ENCODE assay signal across 8 cellular contexts in the genomic region with DNA sequence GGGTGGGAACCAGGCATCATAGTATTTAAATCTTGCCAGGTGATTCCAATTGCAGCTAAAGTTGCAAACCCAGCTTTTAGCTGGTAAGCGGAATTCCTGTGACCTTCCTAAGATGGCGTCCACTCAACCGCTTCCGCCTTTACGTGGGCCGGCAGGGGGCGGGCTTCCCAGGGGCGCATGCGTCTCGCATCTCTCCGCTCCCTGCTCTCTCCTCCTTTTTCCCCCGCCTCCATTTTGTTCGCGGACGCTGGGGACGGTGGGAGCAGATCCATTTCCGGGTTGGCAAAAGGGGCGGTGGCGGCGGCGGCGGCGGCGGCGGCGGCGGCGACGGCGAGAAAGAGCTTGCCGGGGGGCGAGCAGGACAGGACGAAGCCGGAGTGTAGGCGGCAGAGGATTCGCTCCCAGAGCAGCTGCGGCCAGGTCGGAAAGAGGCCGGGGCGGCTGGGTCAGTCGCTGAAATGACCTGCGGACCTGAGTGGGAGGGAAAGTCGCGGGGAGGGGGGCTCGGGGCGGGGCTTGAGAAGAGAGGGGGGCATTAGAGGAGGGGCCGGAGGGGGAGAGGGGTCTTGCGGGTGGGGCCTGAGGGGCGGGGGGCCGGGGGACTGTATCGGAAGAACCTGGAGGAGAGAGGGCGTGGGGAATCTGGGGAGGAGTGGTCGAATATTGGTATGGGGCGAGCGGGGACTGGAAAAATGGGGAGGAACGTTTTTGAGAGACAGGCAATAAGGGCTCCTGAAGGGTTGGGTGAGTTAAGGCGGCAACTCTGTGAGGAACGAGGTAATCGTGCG. TPM values are rescaled to one million over a fixed set of nuclear protein-coding genes. Genes with fewer than 3 reads are reported as not detected.
DNase-seq lines count a peak whose midpoint lies in the region; ATAC-seq lines count a peak whose summit lies in the region.

A gene with protein sequence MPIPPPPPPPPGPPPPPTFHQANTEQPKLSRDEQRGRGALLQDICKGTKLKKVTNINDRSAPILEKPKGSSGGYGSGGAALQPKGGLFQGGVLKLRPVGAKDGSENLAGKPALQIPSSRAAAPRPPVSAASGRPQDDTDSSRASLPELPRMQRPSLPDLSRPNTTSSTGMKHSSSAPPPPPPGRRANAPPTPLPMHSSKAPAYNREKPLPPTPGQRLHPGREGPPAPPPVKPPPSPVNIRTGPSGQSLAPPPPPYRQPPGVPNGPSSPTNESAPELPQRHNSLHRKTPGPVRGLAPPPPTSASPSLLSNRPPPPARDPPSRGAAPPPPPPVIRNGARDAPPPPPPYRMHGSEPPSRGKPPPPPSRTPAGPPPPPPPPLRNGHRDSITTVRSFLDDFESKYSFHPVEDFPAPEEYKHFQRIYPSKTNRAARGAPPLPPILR (plus strand): TSS at position 232 of the 788 bp plus-strand sequence. CDS start 37,156 bp downstream, outside the sequence.

- peak within 1 kb of the TSS; percentile 91 for H4K8ac ChIP-seq in mesendoderm (ENCODE audit: low read depth, low read length)

- no peaks in the 10 kb centered on the region for H3K36me3 ChIP-seq in endocrine pancreas (ENCODE audit: control insufficient read depth, insufficient read depth, low read length)
- H3K36me3 ChIP-seq in mesendoderm (ENCODE audit: control insufficient read depth, insufficient read depth, low read length) = no peaks in the 10 kb centered on the region

- H3K9ac ChIP-seq in endocrine pancreas (ENCODE audit: control insufficient read depth, insufficient read depth, low read length) (peak within 1 kb of the TSS; percentile 93), mesendoderm (ENCODE audit: low read length) (peak within 1 kb of the TSS; percentile 96)

- H3K27me3 ChIP-seq in endocrine pancreas (ENCODE audit: control insufficient read depth, insufficient read depth, low read length) (no peaks in the 10 kb centered on the region), mesendoderm (ENCODE audit: insufficient read depth, low read length, poor library complexity) (no peaks in the 10 kb centered on the region)

- peak within 1 kb of the TSS; percentile 76 for H3K4ac ChIP-seq in mesendoderm (ENCODE audit: low read depth, low read length)

- H3K18ac ChIP-seq in mesendoderm (ENCODE audit: low read length) = peak within 1 kb of the TSS; percentile 99

- peak within 1 kb of the TSS; percentile 93 for H3K56ac ChIP-seq in mesendoderm (ENCODE audit: low read length)

- H3K4me3 ChIP-seq in endocrine pancreas (ENCODE audit: control insufficient read depth, insufficient read depth, low read length) = peak within 1 kb of the TSS; percentile 90
- peak within 1 kb of the TSS; percentile 99 for H3K4me3 ChIP-seq in mesendoderm (ENCODE audit: low read length)

- H3K79me1 ChIP-seq in mesendoderm (ENCODE audit: low read length) = peaks cover 2% of the 10 kb centered on the region

- no peak within 1 kb of the TSS for H2AK5ac ChIP-seq in mesendoderm (ENCODE audit: low read length)

- peak within 1 kb of the TSS; percentile 100 for H3K27ac ChIP-seq in mesendoderm (ENCODE audit: low read depth, low read length)

- peak within 1 kb of the TSS; percentile 3 for H2BK5ac ChIP-seq in mesendoderm (ENCODE audit: low read length)

- H3K23ac ChIP-seq in mesendoderm (ENCODE audit: low read length) = no peak within 1 kb of the TSS

- H3K9me3 ChIP-seq in endocrine pancreas (ENCODE audit: control insufficient read depth, low read length) = no peaks in the 10 kb centered on the region

- no peak within 1 kb of the TSS for H2BK120ac ChIP-seq in mesendoderm (ENCODE audit: low read depth, low read length)

- H4K5ac ChIP-seq in mesendoderm (ENCODE audit: low read length) = peak within 1 kb of the TSS; percentile 68

- DNase-seq in CMK (ENCODE audit: low read depth) (peak; percentile 87), HT1080 (ENCODE audit: low read depth) (peak; percentile 94), NOMO-1 treated with DMSO at 0.1 percent for 48 hours (lab: John Stamatoyannopoulos, UW; ENCODE audit: unreplicated experiment) (peak; percentile 96), mesendoderm (peak; percentile 99)
- peak; percentile 92 for DNase-seq in activated CD8-positive, alpha-beta memory T cell treated with anti-CD3 and anti-CD28 coated beads for 4 hours (ENCODE audit: low read depth in 2 of 2)
- peak; percentile 91 for DNase-seq in stimulated activated CD8-positive, alpha-beta memory T cell treated with anti-CD3 and anti-CD28 coated beads, Interleukin-15, amount 100 ng/mL, for 1 hour (ENCODE audit: low read depth)

- H2BK15ac ChIP-seq in mesendoderm (replicated peaks; ENCODE audit: low read depth) = no peak within 1 kb of the TSS

- WGBS in mesendoderm (ENCODE audit: extremely low coverage, insufficient coverage, low lambda C conversion rate) = no CpG with 5 or more reads among the region's 60 CpGs

- H3K79me2 ChIP-seq in mesendoderm (ENCODE audit: control insufficient read depth, insufficient read depth, low read length) = peaks cover 8% of the 10 kb centered on the region

- ATAC-seq in GM19467 (IDR thresholded peaks at IDR 0.05; ENCODE audit: unreplicated experiment) = peak; percentile 82

- peaks cover 3% of the 10 kb centered on the region for H3K4me1 ChIP-seq in endocrine pancreas (ENCODE audit: control insufficient read depth, insufficient read depth, low read length)
- no peaks in the 10 kb centered on the region for H3K4me1 ChIP-seq in mesendoderm (ENCODE audit: control insufficient read depth, low read depth, low read length)

- peak within 1 kb of the TSS; percentile 61 for H3K4me2 ChIP-seq in mesendoderm (ENCODE audit: low read length)

RNA-seq across cellular contexts. Expression of the gene that starts here (rescaled TPM):
- 4.2 and 5.4 TPM in 2 replicates for total RNA-seq in HT1080 (2014; rRNA removed; shearing (Covaris generic))
- 10.8 and 11.6 TPM in 2 replicates for polyA plus RNA-seq in HT1080 (2015; cell fraction: cytosol; rRNA removed)
- polyA plus RNA-seq in HT1080 (2015; cell fraction: nucleus; rRNA removed) = 12.2 and 15.0 TPM in 2 replicates
- polyA plus RNA-seq in mesendoderm (2013, experiment 1 of 2) = 16.5 TPM
- 17.5 TPM for polyA plus RNA-seq in mesendoderm (2013, experiment 2 of 2)

Comparison
In these comparisons a context has a peak if more than half of its experiments do, and no peak if none do; other contexts are left out.
1. Peak in every context shown above with its lines: DNase-seq, ATAC-seq, H3K4me3 ChIP-seq and H3K27ac ChIP-seq.